9 cellular contexts compared by ENCODE assay signal in the genomic region with DNA sequence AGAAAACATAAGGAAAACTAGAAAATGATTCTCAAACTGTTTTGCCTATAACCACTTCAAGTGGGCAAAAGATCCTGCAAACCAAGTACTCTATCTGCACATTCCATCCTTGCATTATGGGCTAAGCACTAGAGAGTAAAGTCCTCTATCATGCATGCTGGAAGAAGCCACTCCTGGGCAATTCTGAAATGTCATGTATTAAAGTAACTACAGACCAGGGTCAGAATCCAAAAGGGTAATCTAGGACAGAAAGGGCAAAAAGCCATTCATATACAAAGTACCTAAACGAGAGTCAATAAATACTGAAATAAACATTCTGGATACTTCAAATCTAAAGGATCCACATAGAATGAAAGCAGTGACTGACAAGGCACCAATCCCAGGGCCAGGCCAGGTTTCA. TPM values are rescaled to one million over a fixed set of nuclear protein-coding genes. Genes with fewer than 3 reads are reported as not detected.
DNase-seq lines count a peak whose midpoint lies in the region; ATAC-seq and TF ChIP-seq lines count a peak whose summit lies in the region.
"Had no signal": no experiment of that assay in that cellular context is flagged by ENCODE, and none has a peak within 500 bp of the region (broad histone marks: within the 10 kb centered on the region; RNA-seq: fewer than 3 reads in every experiment).

No MANE protein-coding gene starts in this region.

- CTCF ChIA-PET in mammary epithelial cell (lab: Charles Lee; ENCODE audit: low non-redundant PET): no interaction called here

- no peak overlapping the region for H3K18ac ChIP-seq in mesendoderm (ENCODE audit: low read length)

- 10 to 56% (median 33%) methylated on average over 1 of the region's 1 CpG for WGBS in heart left ventricle, 4 donors
- 0% methylated on average over 1 of the region's 1 CpG for WGBS in mammary epithelial cell (ENCODE audit: low coverage, missing lambda C conversion rate)
- WGBS in mesendoderm (ENCODE audit: extremely low coverage, insufficient coverage, low lambda C conversion rate): no CpG with 5 or more reads among the region's 1 CpG

- no peak overlapping the region for H2BK120ac ChIP-seq in mesendoderm (ENCODE audit: low read depth, low read length)

- H3K4me3 ChIP-seq in heart left ventricle (peak overlapping the region; percentile 37 to 92 (median 66)), mammary epithelial cell (replicated peaks in 1 of 3; ENCODE audit: insufficient read depth in 1 of 3, low read depth in 2 of 3, low read length in 3 of 3) (peak overlapping the region; percentile 62 to 74 (median 67)), mesendoderm (ENCODE audit: low read length) (peak overlapping the region; percentile 74), uterus (peak overlapping the region; percentile 48 to 64)

- no peak for ATAC-seq in heart left ventricle
- ATAC-seq in Right ventricle myocardium superior (ENCODE audit: poor library complexity): no peak
- no peak for ATAC-seq in GM21786 (IDR thresholded peaks at IDR 0.05; ENCODE audit: unreplicated experiment)
- no peak for ATAC-seq in HG02870 (IDR thresholded peaks at IDR 0.05; ENCODE audit: unreplicated experiment)
- ATAC-seq in GM21529 (IDR thresholded peaks at IDR 0.05; ENCODE audit: unreplicated experiment): no peak

- H3K4ac ChIP-seq in mesendoderm (ENCODE audit: low read depth, low read length): no peak overlapping the region

- peak overlapping the region; percentile 90 for H3K56ac ChIP-seq in mesendoderm (ENCODE audit: low read length)

- TF ChIP-seq POLR2A in heart left ventricle (IDR thresholded peaks at IDR 0.05) (no peak), uterus (IDR thresholded peaks at IDR 0.05) (no peak)

- peak overlapping the region; percentile 91 for H2AFZ ChIP-seq in mammary epithelial cell (ENCODE audit: low read depth, low read length)

- H3K4me2 ChIP-seq in mammary epithelial cell (ENCODE audit: insufficient read depth, low read depth, low read length) (peak overlapping the region; percentile 70), mesendoderm (ENCODE audit: low read length) (peak overlapping the region; percentile 35)

- H4K8ac ChIP-seq in mesendoderm (ENCODE audit: low read depth, low read length): no peak overlapping the region

- no peak for TF ChIP-seq CTCF in heart left ventricle (IDR thresholded peaks at IDR 0.05)
- TF ChIP-seq CTCF in mammary epithelial cell (conservative IDR thresholded peaks at IDR 0.05 in 1 of 2, IDR thresholded peaks at IDR 0.05 in 1 of 2; ENCODE audit: extremely low read depth in 1 of 2, insufficient read depth in 1 of 2, low read depth in 1 of 2, low read length in 2 of 2): no peak
- TF ChIP-seq CTCF in uterus (IDR thresholded peaks at IDR 0.05): no peak

- in situ Hi-C loops in mammary epithelial cell (cut with MboI; ENCODE audit: low sequenced_read_pairs in 2 of 2): no loop called here

- DNase-seq in heart left ventricle: no peak
- no peak for DNase-seq in Right ventricle myocardium superior
- no peak for DNase-seq in mammary epithelial cell
- DNase-seq in mesendoderm: no peak
- DNase-seq in uterus: no peak
- DNase-seq: GF-D8 had no signal

- H3K9ac ChIP-seq in mammary epithelial cell (ENCODE audit: insufficient read depth, low read length) (peak overlapping the region; percentile 73), mesendoderm (ENCODE audit: low read length) (peak overlapping the region; percentile 68)

- H3K9me3 ChIP-seq in heart left ventricle (no peaks in the 10 kb centered on the region), mammary epithelial cell (replicated peaks; ENCODE audit: insufficient read depth, low read length) (peaks cover 4% of the 10 kb centered on the region), uterus (no peaks in the 10 kb centered on the region)

- no peaks in the 10 kb centered on the region for H4K20me1 ChIP-seq in mammary epithelial cell (ENCODE audit: insufficient read depth, low read length)

- intact Hi-C loops in heart left ventricle (cut with DNase I): no loop called here
- intact Hi-C loops in Right ventricle myocardium superior (cut with DNase I): no loop called here
- intact Hi-C loops in mammary epithelial cell (cut with micrococcal nuclease): loop anchor here (5.0 kb wide), 1 partner anchor 50 kb away; a partner anchor contains a TSS
- intact Hi-C loops in uterus (cut with DNase I; ENCODE audit: low total_unique reads): loop anchor here (2.0 kb wide), 1 partner anchor 40 kb away; a partner anchor contains a TSS

- H4K5ac ChIP-seq in mesendoderm (ENCODE audit: low read length): no peak overlapping the region

- no TSS peak for BruUV-seq in mammary epithelial cell (replicated peaks; lab: Mats Ljungman, UMichigan)

- no peaks in the 10 kb centered on the region for H3K79me1 ChIP-seq in mesendoderm (ENCODE audit: low read length)

- dilution Hi-C loops in mammary epithelial cell (cut with HindIII; ENCODE audit: low sequenced_read_pairs): no loop called here

- no peak overlapping the region for H2AK5ac ChIP-seq in mesendoderm (ENCODE audit: low read length)

- H3K79me2 ChIP-seq in mammary epithelial cell (ENCODE audit: insufficient read depth, low read length): peaks cover 42% of the 10 kb centered on the region
- peaks cover 14% of the 10 kb centered on the region for H3K79me2 ChIP-seq in mesendoderm (ENCODE audit: control insufficient read depth, insufficient read depth, low read length)

- H3K4me1 ChIP-seq in heart left ventricle (peaks cover 0 to 19% (median 2%) of the 10 kb centered on the region in 12 donors), mammary epithelial cell (ENCODE audit: insufficient read depth, low read length) (no peaks in the 10 kb centered on the region), mesendoderm (ENCODE audit: control insufficient read depth, low read depth, low read length) (no peaks in the 10 kb centered on the region), uterus (no peaks in the 10 kb centered on the region)

- H3K27me3 ChIP-seq in heart left ventricle (no peaks in the 10 kb centered on the region), mammary epithelial cell (ENCODE audit: insufficient read depth, low read length) (no peaks in the 10 kb centered on the region), mesendoderm (ENCODE audit: insufficient read depth, low read length, poor library complexity) (no peaks in the 10 kb centered on the region), uterus (no peaks in the 10 kb centered on the region)

- H3K23ac ChIP-seq in mesendoderm (ENCODE audit: low read length): no peak overlapping the region

- H2BK15ac ChIP-seq in mesendoderm (replicated peaks; ENCODE audit: low read depth): no peak overlapping the region

- peak overlapping the region in 10 of 12 donors; percentile 72 to 88 (median 83) for H3K27ac ChIP-seq in heart left ventricle
- H3K27ac ChIP-seq in mammary epithelial cell (ENCODE audit: insufficient read depth, low read depth, low read length): peak overlapping the region; percentile 46
- no peak overlapping the region for H3K27ac ChIP-seq in mesendoderm (ENCODE audit: low read depth, low read length)
- peak overlapping the region; percentile 85 to 86 for H3K27ac ChIP-seq in uterus

- H3K36me3 ChIP-seq in heart left ventricle (peaks cover 0 to 13% (median 1%) of the 10 kb centered on the region in 9 donors), mammary epithelial cell (ENCODE audit: insufficient read depth, low read length) (peaks cover 2% of the 10 kb centered on the region), mesendoderm (ENCODE audit: control insufficient read depth, insufficient read depth, low read length) (no peaks in the 10 kb centered on the region), uterus (no peaks in the 10 kb centered on the region)

- H2BK5ac ChIP-seq in mesendoderm (ENCODE audit: low read length): no peak overlapping the region

RNA-seq across cellular contexts. Expression of a gene that starts 1.1 kb away (rescaled TPM):
- 10 to 100 TPM; 40.2 to 62.5 (median 47.7) TPM for total RNA-seq in heart left ventricle
- 10 to 100 TPM; 20.8 to 64.5 TPM for polyA plus RNA-seq in heart left ventricle
- total RNA-seq in Right ventricle myocardium superior: 45.0 TPM
- total RNA-seq in mammary epithelial cell: 10 to 100 TPM; 83.0 to 88.1 TPM
- polyA plus RNA-seq in mammary epithelial cell: 71.4 TPM
- 160 TPM for polyA minus RNA-seq in mammary epithelial cell
- 83.5 TPM for polyA plus RNA-seq in mesendoderm (2013, experiment 1 of 2)
- polyA plus RNA-seq in mesendoderm (2013, experiment 2 of 2): 79.9 TPM
- total RNA-seq in uterus: 10 to 100 TPM; 32.9 to 92.7 (median 68.0) TPM

RNA-seq across cellular contexts. Expression of a gene that starts 28.6 kb away (rescaled TPM):
- total RNA-seq in heart left ventricle: 10 to 100 TPM; 24.5 to 48.7 (median 37.0) TPM
- 10 to 100 TPM; 23.2 to 32.7 TPM for polyA plus RNA-seq in heart left ventricle
- 55.6 TPM for total RNA-seq in Right ventricle myocardium superior
- 10 to 100 TPM in 1 of 2 donors, 1 to 10 TPM in 1; 5.9 to 13.8 TPM for total RNA-seq in mammary epithelial cell
- 1.7 TPM for polyA plus RNA-seq in mammary epithelial cell
- polyA minus RNA-seq in mammary epithelial cell: 2.4 TPM
- polyA plus RNA-seq in mesendoderm (2013, experiment 1 of 2): 23.8 TPM
- polyA plus RNA-seq in mesendoderm (2013, experiment 2 of 2): 24.1 TPM
- 10 to 100 TPM in 2 of 4 donors, 1 to 10 TPM in 2; 7.9 to 40.6 (median 10.1) TPM for total RNA-seq in uterus

RNA-seq across cellular contexts. Expression of a gene that starts 39.5 kb away (rescaled TPM):
- total RNA-seq in heart left ventricle: not detected
- not detected for polyA plus RNA-seq in heart left ventricle
- total RNA-seq in Right ventricle myocardium superior: not detected
- not detected for total RNA-seq in mammary epithelial cell
- not detected for polyA plus RNA-seq in mammary epithelial cell
- polyA minus RNA-seq in mammary epithelial cell: not detected
- polyA plus RNA-seq in mesendoderm (2013, experiment 1 of 2): 0.14 TPM
- 0.28 TPM for polyA plus RNA-seq in mesendoderm (2013, experiment 2 of 2)
- total RNA-seq in uterus: 1 to 10 TPM in 1 of 4 donors, not detected in 3; 1.1 TPM

RNA-seq across cellular contexts. Expression of a gene that starts 44.3 kb away (rescaled TPM):
- total RNA-seq in heart left ventricle (10 to 100 TPM in 2 of 9 donors, 1 to 10 TPM in 4, under 1 TPM in 3; 0.44 to 25.2 (median 2.1) TPM), Right ventricle myocardium superior (0.89 TPM), mammary epithelial cell (not detected), uterus (10 to 100 TPM in 1 of 4 donors, 1 to 10 TPM in 2, not detected in 1; 3.0 to 42.9 (median 3.3) TPM)
- polyA plus RNA-seq in heart left ventricle (1 to 10 TPM; 1.4 to 2.0 TPM), mammary epithelial cell (not detected)
- not detected for polyA minus RNA-seq in mammary epithelial cell
- polyA plus RNA-seq in mesendoderm (2013, experiment 1 of 2): 0.04 TPM
- 0.01 TPM for polyA plus RNA-seq in mesendoderm (2013, experiment 2 of 2)

RNA-seq across cellular contexts. Expression of a gene that starts 51.3 kb away (rescaled TPM):
- total RNA-seq in heart left ventricle: 10 to 100 TPM; 15.0 to 37.4 (median 25.8) TPM
- polyA plus RNA-seq in heart left ventricle: 1 to 10 TPM; 6.2 to 8.9 TPM
- total RNA-seq in Right ventricle myocardium superior: 18.3 TPM
- 10 to 100 TPM; 22.0 to 26.7 TPM for total RNA-seq in mammary epithelial cell
- 5.5 TPM for polyA plus RNA-seq in mammary epithelial cell
- 49.7 TPM for polyA minus RNA-seq in mammary epithelial cell
- 11.3 TPM for polyA plus RNA-seq in mesendoderm (2013, experiment 1 of 2)
- 10.7 TPM for polyA plus RNA-seq in mesendoderm (2013, experiment 2 of 2)
- total RNA-seq in uterus: 10 to 100 TPM; 11.2 to 91.5 (median 33.0) TPM

Comparison
In these comparisons a context has a peak if more than half of its experiments do, and no peak if none do; other contexts are left out.
1. intact Hi-C loops: an anchor here in mammary epithelial cell (5.0 kb wide) and uterus (2.0 kb wide); none called in heart left ventricle and Right ventricle myocardium superior.